Comparison of ENCODE assay signal across 8 cellular contexts in genomic region chr2:15561574-15562344, GRCh38. TPM values are rescaled to one million over a fixed set of nuclear protein-coding genes. Genes with fewer than 3 reads are reported as not detected.
DNase-seq lines count a peak whose midpoint lies in the region; ATAC-seq and TF ChIP-seq lines count a peak whose summit lies in the region.

No MANE protein-coding gene starts in this region.

- BruUV-seq in PC-3 (replicated peaks; lab: Mats Ljungman, UMichigan) = no TSS peak

- peak; percentile 25 for DNase-seq in PC-3
- DNase-seq in adrenal gland = peak in 6 of 7 donors; percentile 16 to 45 (median 32)
- no peak for DNase-seq in right atrium auricular region (ENCODE audit: low spot score)
- peak; percentile 69 for DNase-seq in putamen (ENCODE audit: low spot score)
- no peak for DNase-seq in UCSD-AML1 (lab: John Stamatoyannopoulos, UW; ENCODE audit: unreplicated experiment)

- no peaks in the 10 kb centered on the region for H4K20me1 ChIP-seq in BLaER1
- no peaks in the 10 kb centered on the region for H4K20me1 ChIP-seq in PC-3 (ENCODE audit: low read length)

- H3K36me3 ChIP-seq in BLaER1 (peaks cover 3% of the 10 kb centered on the region; the same call in 1 of the 2 replicates), PC-3 (ENCODE audit: low read depth, low read length) (no peaks in the 10 kb centered on the region), adrenal gland (replicated peaks in 1 of 2) (no peaks in the 10 kb centered on the region), right atrium auricular region (no peaks in the 10 kb centered on the region)

- CTCF ChIA-PET in PC-3 (lab: Charles Lee) = interaction anchor here (1.8 kb wide), 1 partner anchor 16 kb away, joined by 14 read pairs; no protein-coding TSS in a partner anchor

- TF ChIP-seq POLR2A in adrenal gland (IDR thresholded peaks at IDR 0.05) = no peak

- intact Hi-C loops in PC-3 (cut with micrococcal nuclease) (no loop called here), adrenal gland (cut with DNase I) (no loop called here)

- WGBS in adrenal gland, 4 donors = 5 to 8% (median 6%) methylated on average over 13 of the region's 13 CpGs

- no peaks in the 10 kb centered on the region for H3F3A ChIP-seq in PC-3 (ENCODE audit: low read length, unreplicated experiment)

- POLR2A ChIA-PET in PC-3 (lab: Charles Lee; ENCODE audit: unreplicated experiment) = interaction anchor here (0.7 kb wide), 1 partner anchor 809 kb away, joined by 11 read pairs; no protein-coding TSS in a partner anchor

- TF ChIP-seq CTCF in PC-3 (conservative IDR thresholded peaks at IDR 0.05; ENCODE audit: low read depth, low read length) (no peak), adrenal gland (IDR thresholded peaks at IDR 0.05) (no peak), right atrium auricular region (IDR thresholded peaks at IDR 0.05) (no peak)

- no peaks in the 10 kb centered on the region for H3K9me2 ChIP-seq in PC-3 (replicated peaks; ENCODE audit: low read length)

- peak; percentile 26 for ATAC-seq in GM19025 (IDR thresholded peaks at IDR 0.05; ENCODE audit: low read depth, unreplicated experiment)
- ATAC-seq in HG03280 (IDR thresholded peaks at IDR 0.05; ENCODE audit: unreplicated experiment) = peak; percentile 32
- peak; percentile 32 for ATAC-seq in PC-3

- peaks cover 26% of the 10 kb centered on the region for H3K4me1 ChIP-seq in BLaER1
- H3K4me1 ChIP-seq in PC-3 (ENCODE audit: insufficient read depth, low read length) = peaks cover 18% of the 10 kb centered on the region; the same call in 1 of the 2 replicates
- H3K4me1 ChIP-seq in adrenal gland (replicated peaks in 1 of 2) = peaks cover 18 to 30% of the 10 kb centered on the region in 2 donors
- peaks cover 0 to 26% of the 10 kb centered on the region in 2 donors for H3K4me1 ChIP-seq in right atrium auricular region

- H3K79me2 ChIP-seq in PC-3 (ENCODE audit: low read length) = peaks cover 42% of the 10 kb centered on the region

- H3K27ac ChIP-seq in BLaER1 (peak overlapping the region; percentile 36; the same call in 1 of the 2 replicates), PC-3 (ENCODE audit: low read length) (no peak overlapping the region), adrenal gland (peak overlapping the region; percentile 6 to 82 (median 80)), right atrium auricular region (peak overlapping the region; percentile 77 to 88)

- H2AFZ ChIP-seq in PC-3 (ENCODE audit: low read length) = peak overlapping the region; percentile 100

- H3K4me3 ChIP-seq in BLaER1 (peak overlapping the region; percentile 85), PC-3 (ENCODE audit: low read length) (peak overlapping the region; percentile 98), adrenal gland (peak overlapping the region in 3 of 4 donors; percentile 85 to 98 (median 88)), right atrium auricular region (peak overlapping the region; percentile 92 to 93)

- H3K9ac ChIP-seq in BLaER1 = peak overlapping the region; percentile 82; the same call in 1 of the 2 replicates
- H3K9ac ChIP-seq in PC-3 (ENCODE audit: low read length) = peak overlapping the region; percentile 83

- no peaks in the 10 kb centered on the region for H3K9me3 ChIP-seq in BLaER1
- H3K9me3 ChIP-seq in PC-3 (ENCODE audit: low read length) = no peaks in the 10 kb centered on the region
- H3K9me3 ChIP-seq in adrenal gland (replicated peaks in 1 of 3) = no peaks in the 10 kb centered on the region
- no peaks in the 10 kb centered on the region for H3K9me3 ChIP-seq in right atrium auricular region

- H3K27me3 ChIP-seq in BLaER1 = no peaks in the 10 kb centered on the region
- no peaks in the 10 kb centered on the region for H3K27me3 ChIP-seq in PC-3 (ENCODE audit: low read length)
- no peaks in the 10 kb centered on the region for H3K27me3 ChIP-seq in adrenal gland
- no peaks in the 10 kb centered on the region for H3K27me3 ChIP-seq in right atrium auricular region

- peak overlapping the region; percentile 65 for H3K4me2 ChIP-seq in BLaER1
- peak overlapping the region; percentile 98 for H3K4me2 ChIP-seq in PC-3 (ENCODE audit: low read length)

RNA-seq across cellular contexts. Expression of gene NBAS, which starts 0.6 kb away (rescaled TPM):
- 37.2 and 45.1 TPM in 2 replicates for total RNA-seq in PC-3 (2014; rRNA removed)
- 10 to 100 TPM; 36.5 to 51.8 (median 44.3) TPM for total RNA-seq in adrenal gland
- polyA plus RNA-seq in adrenal gland = 10 to 100 TPM; 22.0 to 50.5 (median 50.0) TPM
- total RNA-seq in right atrium auricular region = 10 to 100 TPM; 31.1 to 39.1 TPM

RNA-seq across cellular contexts. Expression of gene DDX1, which starts 29.9 kb away (rescaled TPM):
- total RNA-seq in PC-3 (2014; rRNA removed) (57.4 and 62.6 TPM in 2 replicates), adrenal gland (10 to 100 TPM; 39.4 to 91.2 (median 77.2) TPM), right atrium auricular region (10 to 100 TPM; 60.1 to 75.9 TPM)
- polyA plus RNA-seq in adrenal gland = 100 to 1,000 TPM in 1 of 3 donors, 10 to 100 TPM in 2; 52.4 to 122 (median 64.3) TPM

Comparison
In these comparisons a context has a peak if more than half of its experiments do, and no peak if none do; other contexts are left out.
1. DNase-seq: peak in PC-3 (single experiment), adrenal gland (6 of 7) and putamen (single experiment); none in right atrium auricular region (single experiment) and UCSD-AML1 (single experiment).
2. Peak in every context shown above with its lines, with median percentiles within 50 percentile points of each other: H3K4me3 ChIP-seq and ATAC-seq.